10 cellular contexts compared by ENCODE assay signal in the genomic region with DNA sequence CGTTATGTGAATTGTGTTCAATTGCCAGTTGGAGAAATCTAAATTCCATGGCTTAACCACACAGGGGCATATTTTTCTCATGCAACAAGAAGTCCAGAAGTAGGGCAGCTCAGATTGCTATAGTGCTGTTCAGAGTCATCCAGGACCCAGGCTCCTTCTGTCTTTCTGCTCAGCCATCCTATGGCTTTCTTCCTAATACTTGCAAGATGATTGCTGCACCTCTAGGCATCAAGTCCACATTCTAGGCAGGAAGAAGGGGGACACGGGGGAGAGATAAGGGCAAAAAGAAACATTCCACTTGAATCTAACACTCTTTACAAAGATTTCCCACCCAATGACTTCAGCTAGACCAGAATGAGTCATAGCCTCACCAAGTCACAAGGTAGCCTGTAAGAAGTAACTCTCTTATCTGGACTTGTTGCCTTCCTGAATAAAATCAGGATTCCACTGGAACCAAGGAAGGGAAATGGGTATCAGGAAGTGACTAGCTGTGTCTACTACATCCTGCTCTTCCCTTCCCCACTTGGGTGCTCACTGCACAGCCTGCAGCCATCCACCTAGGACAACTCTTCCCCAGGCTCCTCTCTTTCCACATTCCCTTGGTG. TPM values are rescaled to one million over a fixed set of nuclear protein-coding genes. Genes with fewer than 3 reads are reported as not detected.
A peak's percentile ranks its signal among the peaks of the same experiment; 100 is the strongest.
DNase-seq lines count a peak whose midpoint lies in the region; ATAC-seq and TF ChIP-seq lines count a peak whose summit lies in the region.
"Had no signal": no experiment of that assay in that cellular context is flagged by ENCODE, and none has a peak within 500 bp of the region (broad histone marks: within the 10 kb centered on the region; RNA-seq: fewer than 3 reads in every experiment).

No MANE protein-coding gene starts in this region.

- intact Hi-C loops in aorta (cut with DNase I), result no loop called here

- no peaks in the 10 kb centered on the region for H3K4me1 ChIP-seq in HEK293 (ENCODE audit: control insufficient read depth, insufficient read depth, low read length)
- H3K4me1 ChIP-seq in aorta (ENCODE audit: control insufficient read depth in 1 of 2, insufficient read depth in 2 of 2, low read length in 2 of 2), result no peaks in the 10 kb centered on the region

- H3K4me1 Mint-ChIP-seq in activated T-helper 17 cell treated with anti-CD3 and anti-CD28 coated beads, Interleukin-2, amount 50 U/mL, for 72 hours, result peaks cover 62% of the 10 kb centered on the region

- H3K27ac ChIP-seq in HEK293 (ENCODE audit: extremely low read depth, low read depth, low read length), result no peak overlapping the region
- H3K27ac ChIP-seq in aorta (ENCODE audit: low read depth in 1 of 2, low read length in 2 of 2), result no peak overlapping the region

- TF ChIP-seq CTCF in HEK293 (tag by site-specific recombination; IDR thresholded peaks at IDR 0.05), result 0 out of 2 replicates have a peak, but pooled peaks have one; percentile 14

- peak overlapping the region; percentile 37 for H3K27ac Mint-ChIP-seq in activated T-helper 17 cell treated with anti-CD3 and anti-CD28 coated beads, Interleukin-2, amount 50 U/mL, for 72 hours

- H3K4me3 ChIP-seq in HEK293 (ENCODE audit: low read depth, low read length), result no peak overlapping the region
- no peak overlapping the region for H3K4me3 ChIP-seq in aorta (ENCODE audit: low read length in 2 of 2)

- H3K27me3 Mint-ChIP-seq in activated T-helper 17 cell treated with anti-CD3 and anti-CD28 coated beads, Interleukin-2, amount 50 U/mL, for 72 hours, result no peaks in the 10 kb centered on the region

- no peaks in the 10 kb centered on the region for H3K9me3 ChIP-seq in HEK293 (ENCODE audit: control insufficient read depth, insufficient read depth, low read depth, low read length)
- no peaks in the 10 kb centered on the region for H3K9me3 ChIP-seq in aorta (ENCODE audit: control insufficient read depth, low read length)
- H3K9me3 ChIP-seq: heart left ventricle had no signal

- no peaks in the 10 kb centered on the region for H3K9me3 Mint-ChIP-seq in activated T-helper 17 cell treated with anti-CD3 and anti-CD28 coated beads, Interleukin-2, amount 50 U/mL, for 72 hours

- H3K27me3 ChIP-seq in aorta (ENCODE audit: control insufficient read depth in 1 of 2, insufficient read depth in 2 of 2, low read length in 1 of 2), result no peaks in the 10 kb centered on the region
- H3K27me3 ChIP-seq: heart left ventricle had no signal

- CTCF ChIA-PET in HEK293 (lab: Yijun Ruan, JAX), result interaction anchor here (3.4 kb wide), 1 partner anchor 13 kb away, joined by 16 read pairs; no protein-coding TSS in a partner anchor

- POLR2A ChIA-PET in HEK293 (lab: Yijun Ruan, JAX), result interaction anchor here (0.8 to 1.0 kb wide), 2 partner anchors 54 to 73 kb away, joined by 3 read pairs; a partner anchor contains a TSS

- H3K4me3 Mint-ChIP-seq in activated T-helper 17 cell treated with anti-CD3 and anti-CD28 coated beads, Interleukin-2, amount 50 U/mL, for 72 hours, result peak overlapping the region; percentile 76

- H3K36me3 Mint-ChIP-seq in activated T-helper 17 cell treated with anti-CD3 and anti-CD28 coated beads, Interleukin-2, amount 50 U/mL, for 72 hours (ENCODE audit: low read depth), result peaks cover 72% of the 10 kb centered on the region

- ATAC-seq in activated T-helper 17 cell treated with anti-CD3 and anti-CD28 coated beads, Interleukin-2, amount 50 U/mL, for 72 hours (replicated peaks), result peak; percentile 56
- ATAC-seq in HG03045 (IDR thresholded peaks at IDR 0.05; ENCODE audit: unreplicated experiment), result no peak
- no peak for ATAC-seq in aorta (ENCODE audit: low FRiP score)

- H3K36me3 ChIP-seq in HEK293 (ENCODE audit: control insufficient read depth in 2 of 2, insufficient read depth in 1 of 2, low read length in 2 of 2), result no peaks in the 10 kb centered on the region
- peaks cover 0 to 4% of the 10 kb centered on the region in 2 donors for H3K36me3 ChIP-seq in aorta (ENCODE audit: control insufficient read depth in 1 of 2, insufficient read depth in 2 of 2, low read length in 1 of 2)

- DNase-seq in AG08396 (ENCODE audit: low spot score) (peak; percentile 20), kidney tubule cell (ENCODE audit: low spot score) (peak; percentile 89), NCI-H2171 (lab: John Stamatoyannopoulos, UW) (no peak), GM19240 (ENCODE audit: insufficient read length, low spot score) (no peak), aorta (no peak)
- DNase-seq: activated CD8-positive, alpha-beta memory T cell treated with anti-CD3 and anti-CD28 coated beads for 24 hours; heart left ventricle had no signal

- WGBS in aorta, 2 donors, result 57 to 58% methylated on average over 2 of the region's 2 CpGs

TF ChIP-seq in HEK293, 187 proteins besides CTCF, POLR2A, EP300 and RAD21 (continues in another document):
- TF ChIP-seq, protein P1, sequence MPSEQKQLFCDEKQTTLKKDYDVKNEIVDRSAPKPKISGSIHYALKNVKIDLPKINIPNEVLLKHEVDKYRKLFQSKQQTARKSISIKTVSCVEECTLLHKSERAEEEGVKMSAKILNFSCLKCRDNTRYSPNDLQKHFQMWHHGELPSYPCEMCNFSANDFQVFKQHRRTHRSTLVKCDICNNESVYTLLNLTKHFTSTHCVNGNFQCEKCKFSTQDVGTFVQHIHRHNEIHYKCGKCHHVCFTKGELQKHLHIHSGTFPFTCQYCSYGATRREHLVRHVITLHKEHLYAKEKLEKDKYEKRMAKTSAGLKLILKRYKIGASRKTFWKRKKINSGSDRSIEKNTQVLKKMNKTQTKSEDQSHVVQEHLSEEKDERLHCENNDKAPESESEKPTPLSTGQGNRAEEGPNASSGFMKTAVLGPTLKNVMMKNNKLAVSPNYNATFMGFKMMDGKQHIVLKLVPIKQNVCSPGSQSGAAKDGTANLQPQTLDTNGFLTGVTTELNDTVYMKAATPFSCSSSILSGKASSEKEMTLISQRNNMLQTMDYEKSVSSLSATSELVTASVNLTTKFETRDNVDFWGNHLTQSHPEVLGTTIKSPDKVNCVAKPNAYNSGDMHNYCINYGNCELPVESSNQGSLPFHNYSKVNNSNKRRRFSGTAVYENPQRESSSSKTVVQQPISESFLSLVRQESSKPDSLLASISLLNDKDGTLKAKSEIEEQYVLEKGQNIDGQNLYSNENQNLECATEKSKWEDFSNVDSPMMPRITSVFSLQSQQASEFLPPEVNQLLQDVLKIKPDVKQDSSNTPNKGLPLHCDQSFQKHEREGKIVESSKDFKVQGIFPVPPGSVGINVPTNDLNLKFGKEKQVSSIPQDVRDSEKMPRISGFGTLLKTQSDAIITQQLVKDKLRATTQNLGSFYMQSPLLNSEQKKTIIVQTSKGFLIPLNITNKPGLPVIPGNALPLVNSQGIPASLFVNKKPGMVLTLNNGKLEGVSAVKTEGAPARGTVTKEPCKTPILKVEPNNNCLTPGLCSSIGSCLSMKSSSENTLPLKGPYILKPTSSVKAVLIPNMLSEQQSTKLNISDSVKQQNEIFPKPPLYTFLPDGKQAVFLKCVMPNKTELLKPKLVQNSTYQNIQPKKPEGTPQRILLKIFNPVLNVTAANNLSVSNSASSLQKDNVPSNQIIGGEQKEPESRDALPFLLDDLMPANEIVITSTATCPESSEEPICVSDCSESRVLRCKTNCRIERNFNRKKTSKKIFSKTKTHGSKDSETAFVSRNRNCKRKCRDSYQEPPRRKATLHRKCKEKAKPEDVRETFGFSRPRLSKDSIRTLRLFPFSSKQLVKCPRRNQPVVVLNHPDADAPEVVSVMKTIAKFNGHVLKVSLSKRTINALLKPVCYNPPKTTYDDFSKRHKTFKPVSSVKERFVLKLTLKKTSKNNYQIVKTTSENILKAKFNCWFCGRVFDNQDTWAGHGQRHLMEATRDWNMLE (tag by site-specific recombination; conservative IDR thresholded peaks at IDR 0.05; ENCODE audit: low read depth), result peak; percentile 20; the same call in 1 of the 2 replicates
- TF ChIP-seq, protein P2, sequence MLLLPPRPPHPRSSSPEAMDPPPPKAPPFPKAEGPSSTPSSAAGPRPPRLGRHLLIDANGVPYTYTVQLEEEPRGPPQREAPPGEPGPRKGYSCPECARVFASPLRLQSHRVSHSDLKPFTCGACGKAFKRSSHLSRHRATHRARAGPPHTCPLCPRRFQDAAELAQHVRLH (tag by site-specific recombination; IDR thresholded peaks at IDR 0.05), result no peak
- TF ChIP-seq ZNF19 (tag by site-specific recombination; IDR thresholded peaks at IDR 0.05; ENCODE audit: low read depth) (no peak), ZNF664 (tag by site-specific recombination; IDR thresholded peaks at IDR 0.05) (no peak), ZNF768 (tag by site-specific recombination; IDR thresholded peaks at IDR 0.05) (no peak), SP7 (tag by site-specific recombination; IDR thresholded peaks at IDR 0.05) (0 out of 2 replicates have a peak, but pooled peaks have one; percentile 34)
- TF ChIP-seq, protein P3, sequence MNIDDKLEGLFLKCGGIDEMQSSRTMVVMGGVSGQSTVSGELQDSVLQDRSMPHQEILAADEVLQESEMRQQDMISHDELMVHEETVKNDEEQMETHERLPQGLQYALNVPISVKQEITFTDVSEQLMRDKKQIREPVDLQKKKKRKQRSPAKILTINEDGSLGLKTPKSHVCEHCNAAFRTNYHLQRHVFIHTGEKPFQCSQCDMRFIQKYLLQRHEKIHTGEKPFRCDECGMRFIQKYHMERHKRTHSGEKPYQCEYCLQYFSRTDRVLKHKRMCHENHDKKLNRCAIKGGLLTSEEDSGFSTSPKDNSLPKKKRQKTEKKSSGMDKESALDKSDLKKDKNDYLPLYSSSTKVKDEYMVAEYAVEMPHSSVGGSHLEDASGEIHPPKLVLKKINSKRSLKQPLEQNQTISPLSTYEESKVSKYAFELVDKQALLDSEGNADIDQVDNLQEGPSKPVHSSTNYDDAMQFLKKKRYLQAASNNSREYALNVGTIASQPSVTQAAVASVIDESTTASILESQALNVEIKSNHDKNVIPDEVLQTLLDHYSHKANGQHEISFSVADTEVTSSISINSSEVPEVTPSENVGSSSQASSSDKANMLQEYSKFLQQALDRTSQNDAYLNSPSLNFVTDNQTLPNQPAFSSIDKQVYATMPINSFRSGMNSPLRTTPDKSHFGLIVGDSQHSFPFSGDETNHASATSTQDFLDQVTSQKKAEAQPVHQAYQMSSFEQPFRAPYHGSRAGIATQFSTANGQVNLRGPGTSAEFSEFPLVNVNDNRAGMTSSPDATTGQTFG (tag by site-specific recombination; IDR thresholded peaks at IDR 0.05; ENCODE audit: borderline replicate concordance), result no peak

RNA-seq across cellular contexts. Expression of a gene that starts 5.3 kb away (rescaled TPM):
- 10 to 100 TPM; 37.2 to 74.0 TPM for total RNA-seq in activated T-helper 17 cell treated with anti-CD3 and anti-CD28 coated beads, Interleukin-2, amount 50 U/mL, for 72 hours
- 10 to 100 TPM; 10.8 to 24.2 TPM for total RNA-seq in aorta
- 1 to 10 TPM in 1 of 2 donors, under 1 TPM in 1; 0.63 to 1.0 TPM for polyA plus RNA-seq in aorta

RNA-seq across cellular contexts. Expression of a gene that starts 54.3 kb away (rescaled TPM):
- total RNA-seq in activated T-helper 17 cell treated with anti-CD3 and anti-CD28 coated beads, Interleukin-2, amount 50 U/mL, for 72 hours, result 10 to 100 TPM; 45.0 to 52.7 TPM
- 10 to 100 TPM; 51.9 to 69.8 TPM for total RNA-seq in aorta
- polyA plus RNA-seq in aorta, result 1 to 10 TPM; 3.1 to 7.0 TPM

Comparison
In these comparisons a context has a peak if more than half of its experiments do, and no peak if none do; other contexts are left out.
1. DNase-seq: peak in AG08396 (single experiment) and kidney tubule cell (single experiment); none in NCI-H2171 (single experiment), GM19240 (single experiment) and aorta (0 of 2).